In the genomic region with DNA sequence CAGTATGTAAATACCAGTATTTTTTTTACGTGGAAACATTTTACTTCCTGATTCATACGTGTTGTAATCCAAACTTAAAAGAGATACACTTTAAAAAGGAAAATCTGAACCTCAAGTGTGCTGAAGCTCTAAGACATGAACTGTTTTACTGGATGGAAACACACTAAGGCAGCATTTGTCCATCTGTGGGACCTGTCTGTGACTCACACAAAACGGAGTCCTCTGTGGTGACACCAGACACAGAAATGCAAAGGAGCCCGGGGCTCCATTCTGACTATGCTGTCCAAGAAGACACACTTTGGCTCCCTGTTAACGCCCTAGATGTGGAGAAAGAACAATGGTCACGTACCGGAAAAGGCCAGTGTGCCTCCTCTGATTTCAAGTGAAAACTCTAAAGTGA, we compare ENCODE assay signal across 18 cellular contexts. TPM values are rescaled to one million over a fixed set of nuclear protein-coding genes. Genes with fewer than 3 reads are reported as not detected.
DNase-seq lines count a peak whose midpoint lies in the region; FAIRE-seq and TF ChIP-seq lines count a peak whose summit lies in the region.
"Had no signal": no experiment of that assay in that cellular context is flagged by ENCODE, and none has a peak within 500 bp of the region (broad histone marks: within the 10 kb centered on the region; RNA-seq: fewer than 3 reads in every experiment).

No MANE protein-coding gene starts in this region.

- no peak overlapping the region for H4K5ac ChIP-seq in H1 (ENCODE audit: insufficient read length, low read depth, low read length)

- peaks cover 0 to 4% (median 0%) of the 10 kb centered on the region in 4 experiments; a peak in 1 of 8 replicates for H3K36me3 ChIP-seq in H1 (ENCODE audit: control insufficient read depth in 2 of 4, insufficient read depth in 4 of 4, low read length in 3 of 4)
- H3K36me3 ChIP-seq in prostate gland = no peaks in the 10 kb centered on the region
- no peaks in the 10 kb centered on the region for H3K36me3 ChIP-seq in MM.1S (replicated peaks; ENCODE audit: insufficient read depth, low read length)
- H3K36me3 ChIP-seq: Peyer's patch, tibial nerve had no signal

- H3K9me2 ChIP-seq in MM.1S (replicated peaks; ENCODE audit: insufficient read depth, low read length) = no peaks in the 10 kb centered on the region
- H3K9me2 ChIP-seq: SK-N-SH had no signal

- no peak overlapping the region for H3K23ac ChIP-seq in H1 (ENCODE audit: insufficient read length)

- TF ChIP-seq EP300 in H1 (IDR thresholded peaks at IDR 0.05; ENCODE audit: borderline replicate concordance in 1 of 2, low read depth in 2 of 2, low read length in 2 of 2) = no peak

- no peak overlapping the region for H3K56ac ChIP-seq in H1 (replicated peaks; ENCODE audit: insufficient read length, low read depth, low read length)

- TF ChIP-seq POLR2A in H1 (IDR thresholded peaks at IDR 0.05; ENCODE audit: control extremely low read depth in 1 of 2, low read depth in 2 of 2, low read length in 2 of 2) (no peak), prostate gland (IDR thresholded peaks at IDR 0.05) (no peak)

- no peak overlapping the region for H2AK5ac ChIP-seq in H1 (ENCODE audit: low read depth, low read length)

- no peak overlapping the region for H2BK5ac ChIP-seq in H1 (ENCODE audit: low read depth, low read length)

- H2BK20ac ChIP-seq in H1 (ENCODE audit: low read length) = no peak overlapping the region

- POLR2A ChIA-PET in H1 (lab: Charles Lee; ENCODE audit: partially characterized antibody) = interaction anchor here (0.6 kb wide), 1 partner anchor 291 kb away, joined by 3 read pairs; no protein-coding TSS in a partner anchor

- no peak overlapping the region for H3K4me3 ChIP-seq in H1 (ENCODE audit: extremely low read depth in 1 of 4, insufficient read depth in 2 of 4, low read depth in 3 of 4, low read length in 4 of 4)
- peak overlapping the region in 1 of 2 donors; percentile 14 for H3K4me3 ChIP-seq in prostate gland
- H3K4me3 ChIP-seq in MM.1S (ENCODE audit: low read length) = no peak overlapping the region
- H3K4me3 ChIP-seq: Peyer's patch had no signal

- H3K27ac ChIP-seq in VCaP = peak overlapping the region; percentile 78
- no peak overlapping the region for H3K27ac ChIP-seq in H1 (ENCODE audit: low read depth, low read length)
- H3K27ac ChIP-seq in prostate gland = peak overlapping the region; percentile 55
- no peak overlapping the region for H3K27ac ChIP-seq in MM.1S (ENCODE audit: low read length)
- H3K27ac ChIP-seq: Peyer's patch had no signal

- H3K27me3 ChIP-seq in H1 (replicated peaks in 1 of 4; ENCODE audit: control insufficient read depth in 3 of 4, extremely low read depth in 1 of 4, insufficient read depth in 3 of 4, low read length in 3 of 4) (peaks cover 0 to 2% (median 0%) of the 10 kb centered on the region in 4 experiments; a peak in 1 of 7 replicates), prostate gland (replicated peaks; ENCODE audit: insufficient read depth) (no peaks in the 10 kb centered on the region), MM.1S (replicated peaks; ENCODE audit: insufficient read depth, low read length) (no peaks in the 10 kb centered on the region)
- H3K27me3 ChIP-seq: Peyer's patch, tibial nerve had no signal

- TF ChIP-seq CTCF in VCaP (conservative IDR thresholded peaks at IDR 0.05) = no peak
- no peak for TF ChIP-seq CTCF in H1 (IDR thresholded peaks at IDR 0.05; ENCODE audit: control extremely low read depth in 1 of 3, insufficient read depth in 1 of 3, low read depth in 1 of 3, low read length in 3 of 3)
- TF ChIP-seq CTCF in prostate gland (IDR thresholded peaks at IDR 0.05) = no peak
- TF ChIP-seq CTCF in MM.1S (IDR thresholded peaks at IDR 0.05; ENCODE audit: low read length) = no peak

- H3K4me2 ChIP-seq in H1 (ENCODE audit: insufficient read depth in 1 of 2, low read depth in 2 of 2, low read length in 2 of 2) (no peak overlapping the region), MM.1S (ENCODE audit: low read depth, low read length) (no peak overlapping the region)

- CTCF ChIA-PET in H1 (lab: Charles Lee; ENCODE audit: partially characterized antibody) = interaction anchor here (0.9 kb wide), 1 partner anchor 10 kb away, joined by 3 read pairs; no protein-coding TSS in a partner anchor

- H3K79me1 ChIP-seq in H1 (ENCODE audit: low read depth, low read length) = no peaks in the 10 kb centered on the region

- no peak overlapping the region for H3K9ac ChIP-seq in H1 (replicated peaks in 1 of 4; ENCODE audit: extremely low read depth in 1 of 4, low read depth in 3 of 4, low read length in 3 of 4)
- H3K9ac ChIP-seq in MM.1S (ENCODE audit: low read length) = no peak overlapping the region
- H3K9ac ChIP-seq: SK-N-SH had no signal

- no peaks in the 10 kb centered on the region for H3F3A ChIP-seq in MM.1S (ENCODE audit: insufficient read depth, low read length)

- peaks cover 0 to 11% of the 10 kb centered on the region in 2 experiments; a peak in 2 of 4 replicates for H3K79me2 ChIP-seq in H1 (ENCODE audit: control insufficient read depth in 1 of 2, insufficient read depth in 2 of 2, low read length in 2 of 2)
- peaks cover 24% of the 10 kb centered on the region for H3K79me2 ChIP-seq in MM.1S (ENCODE audit: low read length)

- H2AFZ ChIP-seq in H1 (ENCODE audit: low read length) (no peak overlapping the region), MM.1S (ENCODE audit: low read length) (no peak overlapping the region)

- H2BK15ac ChIP-seq in H1 (ENCODE audit: low read length) = no peak overlapping the region; the same call in 1 of the 2 replicates

- H4K8ac ChIP-seq in H1 (ENCODE audit: extremely low read depth, insufficient read depth, low read length) = no peak overlapping the region

- no peak for TF ChIP-seq RAD21 in H1 (IDR thresholded peaks at IDR 0.05 in 1 of 2, conservative IDR thresholded peaks at IDR 0.05 in 1 of 2; ENCODE audit: low read depth in 2 of 2, low read length in 2 of 2)

- no peak overlapping the region; the same call in 1 of the 2 replicates for H2BK12ac ChIP-seq in H1 (ENCODE audit: low read depth, low read length)

- 91% methylated on average over 7 of the region's 7 CpGs; no CpG with 5 or more reads in 1 of the 2 experiments for WGBS in H1 (ENCODE audit: extremely low coverage in 1 of 2, insufficient coverage in 1 of 2, insufficient read length in 1 of 2, insufficient replicate concordance in 2 of 2, low coverage in 1 of 2, low lambda C conversion rate in 2 of 2, missing lambda C conversion rate in 1 of 2), 2 experiments
- WGBS in prostate gland = 30% methylated on average over 7 of the region's 7 CpGs

- FAIRE-seq in H1 (lab: Jason Lieb, UNC) = no peak
- FAIRE-seq: endometrium, GM12891 had no signal

- peaks cover 6 to 30% (median 19%) of the 10 kb centered on the region in 4 experiments for H3K4me1 ChIP-seq in H1 (replicated peaks in 1 of 4; ENCODE audit: control insufficient read depth in 3 of 4, insufficient read depth in 4 of 4, low read length in 3 of 4)
- H3K4me1 ChIP-seq in prostate gland (replicated peaks) = no peaks in the 10 kb centered on the region
- no peaks in the 10 kb centered on the region for H3K4me1 ChIP-seq in MM.1S (ENCODE audit: low read length)
- H3K4me1 ChIP-seq: Peyer's patch, tibial nerve had no signal

- peak overlapping the region; percentile 52 for H2BK120ac ChIP-seq in H1 (replicated peaks; ENCODE audit: low read depth, low read length)

- no peak overlapping the region for H3K4ac ChIP-seq in H1 (replicated peaks; ENCODE audit: insufficient read length, low read depth, low read length)

- H3K9me3 ChIP-seq in H1 (ENCODE audit: insufficient read depth in 2 of 2, low read depth in 1 of 2, low read length in 1 of 2) = peaks cover 3 to 8% of the 10 kb centered on the region in 2 experiments; a peak in 2 of 4 replicates
- no peaks in the 10 kb centered on the region for H3K9me3 ChIP-seq in prostate gland
- H3K9me3 ChIP-seq in MM.1S (replicated peaks; ENCODE audit: insufficient read depth, low read length) = no peaks in the 10 kb centered on the region
- H3K9me3 ChIP-seq: Peyer's patch, SK-N-SH, tibial nerve had no signal

- no peak overlapping the region for H3K14ac ChIP-seq in H1 (ENCODE audit: insufficient read length)

- intact Hi-C loops in prostate gland (cut with DNase I) = no loop called here

- no peak overlapping the region for H3K18ac ChIP-seq in H1 (ENCODE audit: extremely low read depth, low read length)

- H4K20me1 ChIP-seq in H1 (replicated peaks in 1 of 2; ENCODE audit: control insufficient read depth in 1 of 2, insufficient read depth in 2 of 2, low read length in 2 of 2) (no peaks in the 10 kb centered on the region), MM.1S (ENCODE audit: insufficient read depth, low read length) (no peaks in the 10 kb centered on the region)

- DNase-seq in Daoy (ENCODE audit: low read depth) (peak; percentile 59), H1 (ENCODE audit: low read depth in 1 of 2, low spot score in 2 of 2) (no peak), prostate gland (ENCODE audit: low spot score) (peak; percentile 27), Kasumi-1 (lab: John Stamatoyannopoulos, UW) (no peak), globus pallidus (ENCODE audit: low spot score) (no peak), MM.1S (no peak), Ammon's horn (ENCODE audit: low spot score) (no peak)
- DNase-seq: activated CD4-positive, alpha-beta T cell treated with anti-CD3 and anti-CD28 coated beads for 1 hour; GF-D8; NCI-H146; Peyer's patch; SK-N-SH; stimulated activated naive B cell treated with anti-CD40 and anti-IgM and Interleukin-4, amounts not matched to agents 10 μg/mL and 1 μg/mL and 100 μg/mL, for 72 hours had no signal

- no peak overlapping the region for H4K91ac ChIP-seq in H1 (replicated peaks; ENCODE audit: insufficient read length, low read length)

- no peaks in the 10 kb centered on the region for H3K23me2 ChIP-seq in H1 (ENCODE audit: low read depth, low read length)

RNA-seq across cellular contexts. Expression of a gene that starts 23.9 kb away (rescaled TPM):
- total RNA-seq in Daoy (2014; rRNA removed; shearing (Covaris generic)) = not detected in 2 replicates
- total RNA-seq in H1 (2021; fragmentation: NEBNext Ultra II Directional; extraction: Animal tissue kit (Norgen Biotek cat#: 25700)) = 0.39 TPM in 1 of 2 replicates, not detected in the other
- polyA plus RNA-seq in H1 (2011; rRNA removed) = 0.09 TPM in 1 of 2 replicates, not detected in the other
- not detected for polyA plus RNA-seq in H1 (2011; cell fraction: cytosol; rRNA removed)
- not detected for polyA plus RNA-seq in H1 (2011; cell fraction: nucleus; rRNA removed)
- polyA plus RNA-seq in H1 (2012, experiment 1 of 2) = not detected in 4 replicates
- not detected for polyA plus RNA-seq in H1 (2012, experiment 2 of 2)
- polyA plus RNA-seq in H1 (2013, experiment 1 of 2) = 0.06 TPM
- not detected for polyA plus RNA-seq in H1 (2013, experiment 2 of 2)
- 1.9 and 2.3 TPM in 2 replicates for polyA minus RNA-seq in H1 (2011; rRNA and poly(A)+ RNA removed)
- not detected for polyA minus RNA-seq in H1 (2011; cell fraction: cytosol; rRNA and poly(A)+ RNA removed)
- polyA minus RNA-seq in H1 (2011; cell fraction: nucleus; rRNA and poly(A)+ RNA removed) = 6.8 TPM
- 1 to 10 TPM; 1.0 to 3.2 TPM for total RNA-seq in prostate gland
- polyA plus RNA-seq: neural cell had no signal

RNA-seq across cellular contexts. Expression of a gene that starts 27.7 kb away (rescaled TPM):
- 0.54 TPM in 1 of 2 replicates, not detected in the other for total RNA-seq in Daoy (2014; rRNA removed; shearing (Covaris generic))
- 0.45 TPM in 1 of 2 replicates, not detected in the other for total RNA-seq in H1 (2021; fragmentation: NEBNext Ultra II Directional; extraction: Animal tissue kit (Norgen Biotek cat#: 25700))
- polyA plus RNA-seq in H1 (2011; rRNA removed) = 0.11 and 0.27 TPM in 2 replicates
- 0.14 TPM for polyA plus RNA-seq in H1 (2011; cell fraction: cytosol; rRNA removed)
- 0.30 TPM for polyA plus RNA-seq in H1 (2011; cell fraction: nucleus; rRNA removed)
- polyA plus RNA-seq in H1 (2012, experiment 1 of 2) = 0.13 to 0.36 TPM (median 0.19 TPM) in 3 of 4 replicates, not detected in the other
- polyA plus RNA-seq in H1 (2012, experiment 2 of 2) = not detected
- 0.10 TPM for polyA plus RNA-seq in H1 (2013, experiment 1 of 2)
- polyA plus RNA-seq in H1 (2013, experiment 2 of 2) = 0.13 TPM
- polyA minus RNA-seq in H1 (2011; rRNA and poly(A)+ RNA removed) = 3.2 and 8.9 TPM in 2 replicates
- polyA minus RNA-seq in H1 (2011; cell fraction: cytosol; rRNA and poly(A)+ RNA removed) = not detected
- 16.9 TPM for polyA minus RNA-seq in H1 (2011; cell fraction: nucleus; rRNA and poly(A)+ RNA removed)
- 1 to 10 TPM; 2.9 to 3.4 TPM for total RNA-seq in prostate gland
- polyA plus RNA-seq: SK-N-SH had no signal

Comparison
In these comparisons a context has a peak if more than half of its experiments do, and no peak if none do; other contexts are left out.
1. DNase-seq: peak in Daoy (single experiment) and prostate gland (single experiment); none in H1 (0 of 2), Kasumi-1 (0 of 2), globus pallidus (single experiment), MM.1S (single experiment) and Ammon's horn (single experiment).
2. H3K27ac ChIP-seq: peak in VCaP (single experiment) and prostate gland (2 of 2); none in H1 (single experiment) and MM.1S (single experiment).